ENCODE assay signal across 8 cellular contexts in genomic region chr21:45138199-45139002, GRCh38.
DNase-seq lines count a peak whose midpoint lies in the region; FAIRE-seq and TF ChIP-seq lines count a peak whose summit lies in the region.

No MANE protein-coding gene starts in this region.

- H3K36me3 ChIP-seq in H1 (ENCODE audit: control insufficient read depth in 2 of 4, insufficient read depth in 4 of 4, low read length in 3 of 4) = no peaks in the 10 kb centered on the region

- no peak overlapping the region for H3K4ac ChIP-seq in H1 (replicated peaks; ENCODE audit: insufficient read length, low read depth, low read length)

- no peak overlapping the region for H3K27ac ChIP-seq in H1 (ENCODE audit: low read depth, low read length)

- no peak overlapping the region for H3K18ac ChIP-seq in H1 (ENCODE audit: extremely low read depth, low read length)

- H2BK12ac ChIP-seq in H1 (ENCODE audit: low read depth, low read length) = no peak overlapping the region

- TF ChIP-seq RAD21 in H1 (IDR thresholded peaks at IDR 0.05 in 1 of 2, conservative IDR thresholded peaks at IDR 0.05 in 1 of 2; ENCODE audit: low read depth in 2 of 2, low read length in 2 of 2) = peak; percentile 10 to 48; a peak in 2 of 4 replicates

- no peak overlapping the region for H2BK20ac ChIP-seq in H1 (ENCODE audit: low read length)

- no peak overlapping the region for H3K56ac ChIP-seq in H1 (replicated peaks; ENCODE audit: insufficient read length, low read depth, low read length)

- no peak for TF ChIP-seq POLR2A in H1 (IDR thresholded peaks at IDR 0.05; ENCODE audit: control extremely low read depth in 1 of 2, low read depth in 2 of 2, low read length in 2 of 2)

- H3K4me1 Mint-ChIP-seq in activated CD4-positive, alpha-beta memory T cell treated with anti-CD3 and anti-CD28 coated beads, Interleukin-2, amount 10 ng/mL, durations not matched to agents 7 days and 5 days = peaks cover 16% of the 10 kb centered on the region

- H3K4me1 ChIP-seq in H1 (replicated peaks in 1 of 4; ENCODE audit: control insufficient read depth in 3 of 4, insufficient read depth in 4 of 4, low read length in 3 of 4) = no peaks in the 10 kb centered on the region

- peaks cover 14% of the 10 kb centered on the region for H3K36me3 Mint-ChIP-seq in activated CD4-positive, alpha-beta memory T cell treated with anti-CD3 and anti-CD28 coated beads, Interleukin-2, amount 10 ng/mL, durations not matched to agents 7 days and 5 days (ENCODE audit: low read depth)

- H3K4me3 ChIP-seq in H1 (ENCODE audit: extremely low read depth in 1 of 4, insufficient read depth in 2 of 4, low read depth in 3 of 4, low read length in 4 of 4) = no peak overlapping the region

- H3K4me3 Mint-ChIP-seq in activated CD4-positive, alpha-beta memory T cell treated with anti-CD3 and anti-CD28 coated beads, Interleukin-2, amount 10 ng/mL, durations not matched to agents 7 days and 5 days = no peak overlapping the region

- no peak overlapping the region for H2BK15ac ChIP-seq in H1 (ENCODE audit: low read length)

- no peak overlapping the region for H3K27ac Mint-ChIP-seq in activated CD4-positive, alpha-beta memory T cell treated with anti-CD3 and anti-CD28 coated beads, Interleukin-2, amount 10 ng/mL, durations not matched to agents 7 days and 5 days

- no peak for FAIRE-seq in H1 (lab: Jason Lieb, UNC)

- H2AK5ac ChIP-seq in H1 (ENCODE audit: low read depth, low read length) = no peak overlapping the region

- H2AFZ ChIP-seq in H1 (ENCODE audit: low read length) = no peak overlapping the region

- peak; percentile 76 for DNase-seq in A172 (ENCODE audit: low spot score)
- peak; percentile 43 to 71 for DNase-seq in NCI-H524 (lab: John Stamatoyannopoulos, UW)
- peak; percentile 73 for DNase-seq in activated CD4-positive, alpha-beta memory T cell treated with anti-CD3 and anti-CD28 coated beads, Interleukin-2, amount 10 ng/mL, durations not matched to agents 7 days and 5 days
- DNase-seq in H1 (ENCODE audit: low read depth in 1 of 2, low spot score in 2 of 2) = peak; percentile 39 to 88
- peak; percentile 82 for DNase-seq in myocyte (ENCODE audit: low read depth)
- peak; percentile 41 to 47 for DNase-seq in stimulated activated CD8-positive, alpha-beta memory T cell treated with anti-CD3 and anti-CD28 coated beads, Interleukin-7, amount 100 ng/mL, for 48 hours (ENCODE audit: extremely low read depth in 1 of 2, low read depth in 1 of 2)
- DNase-seq in NCI-H510A treated with DMSO at 0.1 percent for 48 hours (lab: John Stamatoyannopoulos, UW) = no peak

- H4K20me1 ChIP-seq in H1 (replicated peaks in 1 of 2; ENCODE audit: control insufficient read depth in 1 of 2, insufficient read depth in 2 of 2, low read length in 2 of 2) = peaks cover 2 to 5% of the 10 kb centered on the region in 2 experiments

- H3K9me3 Mint-ChIP-seq in activated CD4-positive, alpha-beta memory T cell treated with anti-CD3 and anti-CD28 coated beads, Interleukin-2, amount 10 ng/mL, durations not matched to agents 7 days and 5 days = no peaks in the 10 kb centered on the region

- H4K5ac ChIP-seq in H1 (ENCODE audit: insufficient read length, low read depth, low read length) = no peak overlapping the region

- H4K8ac ChIP-seq in H1 (ENCODE audit: extremely low read depth, insufficient read depth, low read length) = no peak overlapping the region

- no peaks in the 10 kb centered on the region for H3K27me3 Mint-ChIP-seq in activated CD4-positive, alpha-beta memory T cell treated with anti-CD3 and anti-CD28 coated beads, Interleukin-2, amount 10 ng/mL, durations not matched to agents 7 days and 5 days

- no peaks in the 10 kb centered on the region for H3K79me1 ChIP-seq in H1 (ENCODE audit: low read depth, low read length)

- H3K27me3 ChIP-seq in H1 (replicated peaks in 1 of 4; ENCODE audit: control insufficient read depth in 3 of 4, extremely low read depth in 1 of 4, insufficient read depth in 3 of 4, low read length in 3 of 4) = no peaks in the 10 kb centered on the region

- TF ChIP-seq EP300 in H1 (IDR thresholded peaks at IDR 0.05; ENCODE audit: borderline replicate concordance in 1 of 2, low read depth in 2 of 2, low read length in 2 of 2) = no peak

- no peak overlapping the region for H3K14ac ChIP-seq in H1 (ENCODE audit: insufficient read length)

- no peak overlapping the region for H2BK5ac ChIP-seq in H1 (ENCODE audit: low read depth, low read length)

- no peak overlapping the region for H4K91ac ChIP-seq in H1 (replicated peaks; ENCODE audit: insufficient read length, low read length)

- POLR2A ChIA-PET in activated CD4-positive, alpha-beta memory T cell treated with anti-CD3 and anti-CD28 coated beads, Interleukin-2, amount 10 ng/mL, durations not matched to agents 7 days and 5 days (lab: Charles Lee) = interaction anchor here (0.7 kb wide), 1 partner anchor 62 kb away, joined by 3 read pairs; no protein-coding TSS in a partner anchor
- POLR2A ChIA-PET in H1 (lab: Charles Lee; ENCODE audit: partially characterized antibody) = interaction anchor here (0.6 kb wide), 2 partner anchors 9 to 23 kb away, joined by 3 to 4 read pairs; no protein-coding TSS in a partner anchor

- 81% methylated on average over 12 of the region's 12 CpGs; no CpG with 5 or more reads in 1 of the 2 experiments for WGBS in H1 (ENCODE audit: extremely low coverage in 1 of 2, insufficient coverage in 1 of 2, insufficient read length in 1 of 2, insufficient replicate concordance in 2 of 2, low coverage in 1 of 2, low lambda C conversion rate in 2 of 2, missing lambda C conversion rate in 1 of 2), 2 experiments

- CTCF ChIA-PET in activated CD4-positive, alpha-beta memory T cell treated with anti-CD3 and anti-CD28 coated beads, Interleukin-2, amount 10 ng/mL, durations not matched to agents 7 days and 5 days (lab: Charles Lee) = interaction anchor here (0.6 to 6.5 kb wide), 62 partner anchors 8 to 709 kb away, joined by 3 to 178 read pairs (median 4); partner anchors contain the start of genes POFUT2, PTTG1IP and SLX9
- CTCF ChIA-PET in H1 (lab: Charles Lee; ENCODE audit: partially characterized antibody) = interaction anchor here (0.6 to 8.5 kb wide), 73 partner anchors 9 to 501 kb away, joined by 3 to 144 read pairs (median 6); partner anchors contain the start of genes ADARB1 and POFUT2

- no peak overlapping the region for H2BK120ac ChIP-seq in H1 (replicated peaks; ENCODE audit: low read depth, low read length)

- no peak overlapping the region for H3K23ac ChIP-seq in H1 (ENCODE audit: insufficient read length)

- TF ChIP-seq CTCF in GM12873 (IDR thresholded peaks at IDR 0.05; ENCODE audit: insufficient read depth, low read depth, low read length, missing control alignments) (peak; percentile 91), H1 (IDR thresholded peaks at IDR 0.05; ENCODE audit: control extremely low read depth in 1 of 3, insufficient read depth in 1 of 3, low read depth in 1 of 3, low read length in 3 of 3) (peak; percentile 78 to 88 (median 84))

- H3K9ac ChIP-seq in H1 (replicated peaks in 1 of 4; ENCODE audit: extremely low read depth in 1 of 4, low read depth in 3 of 4, low read length in 3 of 4) = no peak overlapping the region

- no peaks in the 10 kb centered on the region for H3K9me3 ChIP-seq in H1 (ENCODE audit: insufficient read depth in 2 of 2, low read depth in 1 of 2, low read length in 1 of 2)

- no peaks in the 10 kb centered on the region for H3K79me2 ChIP-seq in H1 (ENCODE audit: control insufficient read depth in 1 of 2, insufficient read depth in 2 of 2, low read length in 2 of 2)

- no peaks in the 10 kb centered on the region for H3K23me2 ChIP-seq in H1 (ENCODE audit: low read depth, low read length)

- H3K4me2 ChIP-seq in H1 (ENCODE audit: insufficient read depth in 1 of 2, low read depth in 2 of 2, low read length in 2 of 2) = no peak overlapping the region

TF ChIP-seq in H1, 55 proteins besides CTCF, POLR2A, EP300 and RAD21:
- TF ChIP-seq GABPA (IDR thresholded peaks at IDR 0.05; ENCODE audit: borderline replicate concordance, insufficient read depth, low read length) (peak; percentile 35; the same call in 1 of the 2 replicates), PHF8 (conservative IDR thresholded peaks at IDR 0.05; ENCODE audit: low read depth, low read length) (no peak), ATF3 (IDR thresholded peaks at IDR 0.05; ENCODE audit: insufficient read depth, low read depth, low read length) (no peak), JUN (IDR thresholded peaks at IDR 0.05; ENCODE audit: low read depth, low read length) (no peak), MAX (IDR thresholded peaks at IDR 0.05) (peak; percentile 82), EGR1 (IDR thresholded peaks at IDR 0.05; ENCODE audit: borderline replicate concordance, low read depth, low read length) (peak; percentile 75; the same call in 1 of the 2 replicates), CHD1 (IDR thresholded peaks at IDR 0.05; ENCODE audit: low read depth, low read length) (no peak), RXRA (IDR thresholded peaks at IDR 0.05; ENCODE audit: insufficient read depth, low read depth, low read length) (no peak), RFX5 (IDR thresholded peaks at IDR 0.05; ENCODE audit: borderline replicate concordance, low read depth, low read length) (no peak), HDAC2 (IDR thresholded peaks at IDR 0.05; ENCODE audit: borderline replicate concordance in 1 of 2, low read depth in 2 of 2, low read length in 2 of 2) (no peak), KDM1A (IDR thresholded peaks at IDR 0.05; ENCODE audit: borderline replicate concordance, low read length) (no peak), CEBPB (IDR thresholded peaks at IDR 0.05; ENCODE audit: low read depth, low read length) (no peak)
